ENCODE assay signal across 16 cellular contexts in the genomic region with DNA sequence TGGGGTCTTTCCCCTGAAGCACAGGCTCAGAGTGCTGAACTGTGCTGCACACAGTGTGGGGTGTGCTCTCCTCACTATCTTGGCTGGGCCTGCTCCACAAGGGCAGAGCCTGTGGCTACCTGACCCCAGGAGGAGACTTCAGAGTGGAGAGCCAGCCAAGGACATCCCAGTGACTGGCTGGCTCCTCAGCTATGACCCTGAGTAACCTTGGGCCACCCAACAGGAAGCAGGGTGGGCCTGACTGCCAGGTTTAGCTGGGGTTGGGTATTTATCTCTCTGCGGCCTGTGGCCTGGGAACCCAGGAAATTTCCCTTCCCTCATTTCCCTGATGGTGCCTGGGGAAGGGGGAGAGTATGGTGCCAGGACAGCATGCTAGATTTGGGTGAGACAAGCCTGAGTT. TPM values are rescaled to one million over a fixed set of nuclear protein-coding genes. Genes with fewer than 3 reads are reported as not detected.
DNase-seq lines count a peak whose midpoint lies in the region; ATAC-seq, FAIRE-seq and TF ChIP-seq lines count a peak whose summit lies in the region.
"Had no signal": no experiment of that assay in that cellular context is flagged by ENCODE, and none has a peak within 500 bp of the region (broad histone marks: within the 10 kb centered on the region; RNA-seq: fewer than 3 reads in every experiment).

No MANE protein-coding gene starts in this region.

- TF ChIP-seq EP300 in HepG2 (IDR thresholded peaks at IDR 0.05; ENCODE audit: low read depth in 2 of 2, low read length in 2 of 2): no peak
- TF ChIP-seq EP300 in HepG2 (CRISPR knock-in tag; IDR thresholded peaks at IDR 0.05; ENCODE audit: borderline replicate concordance): no peak
- TF ChIP-seq EP300 in tibial nerve (IDR thresholded peaks at IDR 0.05): no peak

- no peak overlapping the region for H3K4me3 ChIP-seq in HepG2 (replicated peaks in 1 of 3; ENCODE audit: insufficient read depth in 1 of 3, low read depth in 2 of 3, low read length in 3 of 3)
- H3K4me3 ChIP-seq in right lobe of liver: no peak overlapping the region
- no peak overlapping the region for H3K4me3 ChIP-seq in WERI-Rb-1 (ENCODE audit: low read depth, low read length)
- no peak overlapping the region for H3K4me3 ChIP-seq in kidney (ENCODE audit: low read length in 2 of 2)
- no peak overlapping the region for H3K4me3 ChIP-seq in tibial nerve
- H3K4me3 ChIP-seq: uterus had no signal

- intact Hi-C loops in HepG2 (cut with micrococcal nuclease; ENCODE audit: unreplicated experiment) (no loop called here), right lobe of liver (cut with DNase I) (loop anchor here in 1 of 2 donors (10.0 kb wide), 1 partner anchor 122 kb away; no protein-coding TSS in a partner anchor), kidney (cut with DNase I) (no loop called here)

- DNase-seq in HepG2 (ENCODE audit: low spot score) (no peak), right lobe of liver (no peak), WERI-Rb-1 (no peak), kidney (peak; percentile 32), tibial nerve (ENCODE audit: low spot score in 2 of 2) (no peak), NCI-H69 (lab: John Stamatoyannopoulos, UW) (no peak), NOMO-1 (lab: John Stamatoyannopoulos, UW; ENCODE audit: unreplicated experiment in 2 of 2) (no peak)
- DNase-seq: activated CD4-positive, alpha-beta T cell treated with anti-CD3 and anti-CD28 coated beads for 48 hours; NCI-H1092 treated with DMSO at 0.1 percent for 48 hours; NCI-H226; stimulated activated CD4-positive, alpha-beta T cell treated with anti-CD3 and anti-CD28 coated beads, Interleukin-1b, Interleukin-23, amount 100 ng/mL, for 48 hours; stimulated activated CD8-positive, alpha-beta memory T cell treated with anti-CD3 and anti-CD28 coated beads, Interleukin-4, amount 100 ng/mL, for 48 hours; uterus had no signal

- H3K27me3 ChIP-seq in HepG2 (ENCODE audit: control insufficient read depth in 1 of 2, insufficient read depth in 2 of 2, low read length in 2 of 2): no peaks in the 10 kb centered on the region; a peak in 1 of 5 replicates
- H3K27me3 ChIP-seq in right lobe of liver: no peaks in the 10 kb centered on the region
- H3K27me3 ChIP-seq in WERI-Rb-1 (ENCODE audit: insufficient read depth, low read depth, severe bottlenecking): no peaks in the 10 kb centered on the region
- no peaks in the 10 kb centered on the region for H3K27me3 ChIP-seq in tibial nerve
- H3K27me3 ChIP-seq: uterus had no signal

- H3K36me3 ChIP-seq in HepG2 (replicated peaks in 1 of 2; ENCODE audit: control insufficient read depth in 1 of 2, insufficient read depth in 2 of 2, low read length in 2 of 2) (no peaks in the 10 kb centered on the region), right lobe of liver (no peaks in the 10 kb centered on the region), WERI-Rb-1 (peaks cover 7% of the 10 kb centered on the region), kidney (ENCODE audit: control insufficient read depth in 1 of 2, insufficient read depth in 2 of 2, low read length in 2 of 2) (no peaks in the 10 kb centered on the region), tibial nerve (no peaks in the 10 kb centered on the region)
- H3K36me3 ChIP-seq: uterus had no signal

- H3K4me1 ChIP-seq in HepG2 (ENCODE audit: insufficient read depth, low read length) (peaks cover 58% of the 10 kb centered on the region), right lobe of liver (peaks cover 0 to 34% (median 8%) of the 10 kb centered on the region in 4 donors), kidney (ENCODE audit: control insufficient read depth in 1 of 2, insufficient read depth in 1 of 2, low read depth in 1 of 2, low read length in 2 of 2) (peaks cover 15 to 22% of the 10 kb centered on the region in 2 donors), tibial nerve (peaks cover 0 to 32% (median 23%) of the 10 kb centered on the region in 4 donors)
- H3K4me1 ChIP-seq: uterus had no signal

- FAIRE-seq in HepG2 (lab: Jason Lieb, UNC): no peak
- no peak for FAIRE-seq in kidney (lab: Jason Lieb, UNC)
- FAIRE-seq: GM19239 had no signal

- POLR2A ChIA-PET in HepG2 (lab: Yijun Ruan, JAX): interaction anchor here (1.5 kb wide), 1 partner anchor 32 kb away, joined by 5 read pairs; no protein-coding TSS in a partner anchor

- no peak for TF ChIP-seq RAD21 in HepG2 (CRISPR knock-in tag; IDR thresholded peaks at IDR 0.05)

- H3K9me3 ChIP-seq in HepG2 (ENCODE audit: low read length) (no peaks in the 10 kb centered on the region), right lobe of liver (no peaks in the 10 kb centered on the region), WERI-Rb-1 (ENCODE audit: severe bottlenecking) (peaks cover 7% of the 10 kb centered on the region), kidney (ENCODE audit: control insufficient read depth in 1 of 2, low read length in 2 of 2) (no peaks in the 10 kb centered on the region), tibial nerve (no peaks in the 10 kb centered on the region)
- H3K9me3 ChIP-seq: uterus had no signal

- H3K9ac ChIP-seq in HepG2 (ENCODE audit: insufficient read depth, low read depth, low read length): peak overlapping the region; percentile 40
- no peak overlapping the region for H3K9ac ChIP-seq in kidney (ENCODE audit: low read length in 2 of 2)

- peak overlapping the region; percentile 24 for H3K4me2 ChIP-seq in HepG2 (ENCODE audit: low read depth, low read length)

- H3K79me2 ChIP-seq in HepG2 (ENCODE audit: insufficient read depth, low read length): peaks cover 23% of the 10 kb centered on the region

- no peak overlapping the region for H2AFZ ChIP-seq in HepG2 (ENCODE audit: low read length)

- CTCF ChIA-PET in HepG2 (lab: Yijun Ruan, JAX; ENCODE audit: low intra/inter-chr PET ratio, low total read pairs): no interaction called here

- TF ChIP-seq POLR2A in HepG2 (IDR thresholded peaks at IDR 0.05; ENCODE audit: insufficient read depth in 1 of 2, low read depth in 2 of 2, low read length in 2 of 2): no peak
- no peak for TF ChIP-seq POLR2A in right lobe of liver (IDR thresholded peaks at IDR 0.05)
- no peak for TF ChIP-seq POLR2A in tibial nerve (IDR thresholded peaks at IDR 0.05)

- no peak for TF ChIP-seq CTCF in HepG2 (CRISPR knock-in tag; IDR thresholded peaks at IDR 0.05)
- TF ChIP-seq CTCF in right lobe of liver (IDR thresholded peaks at IDR 0.05): no peak
- TF ChIP-seq CTCF in WERI-Rb-1 (IDR thresholded peaks at IDR 0.05; ENCODE audit: low read depth, low read length): no peak
- no peak for TF ChIP-seq CTCF in kidney (IDR thresholded peaks at IDR 0.05; ENCODE audit: borderline replicate concordance, extremely low read depth, insufficient read depth)
- TF ChIP-seq CTCF in tibial nerve (IDR thresholded peaks at IDR 0.05): no peak

- peaks cover 11% of the 10 kb centered on the region; the same call in 1 of the 2 replicates for H4K20me1 ChIP-seq in HepG2 (ENCODE audit: insufficient read depth, low read length)

- ATAC-seq in HepG2: no peak
- ATAC-seq in right lobe of liver: no peak
- ATAC-seq in HG03135 (IDR thresholded peaks at IDR 0.05; ENCODE audit: unreplicated experiment): no peak
- ATAC-seq: SK-N-SH treated with all-trans-retinoic acid at 6 μM for 48 hours had no signal

- no CpG with 5 or more reads among the region's 1 CpG for WGBS in HepG2 (ENCODE audit: low lambda C conversion rate)
- no CpG with 5 or more reads among the region's 1 CpG for WGBS in right lobe of liver (ENCODE audit: insufficient coverage, low coverage, low lambda C conversion rate, missing lambda C conversion rate)
- WGBS in tibial nerve, 2 donors: 83 to 100% methylated on average over 1 of the region's 1 CpG

- H3K27ac ChIP-seq in HepG2 (ENCODE audit: extremely low read length, insufficient read depth, low read length) (no peak overlapping the region), right lobe of liver (no peak overlapping the region), WERI-Rb-1 (peak overlapping the region; percentile 43), kidney (ENCODE audit: low read depth in 2 of 2, low read length in 2 of 2) (no peak overlapping the region), tibial nerve (peak overlapping the region in 3 of 4 donors; percentile 45 to 98 (median 93))
- H3K27ac ChIP-seq: uterus had no signal

- BruUV-seq in HepG2 (replicated peaks; lab: Mats Ljungman, UMichigan): no TSS peak

- in situ Hi-C loops in HepG2 (cut with HindIII; ENCODE audit: extremely low pct_ligation_motif_present, low pct_unique_long_range_greater_than_20kb): no loop called here

RNA-seq across cellular contexts. Expression of a gene that starts 2.1 kb away (rescaled TPM):
- 16.1 and 16.6 TPM in 2 replicates for total RNA-seq in HepG2 (2016; rRNA removed; fragmentation: Illumina TruSeq; extraction: Trizol)
- 10.4 and 11.3 TPM in 2 replicates for total RNA-seq in HepG2 (2016; cell fraction: cytosol; rRNA removed; fragmentation: Illumina TruSeq; extraction: Trizol; ENCODE audit: low read depth)
- 12.3 and 17.2 TPM in 2 replicates for total RNA-seq in HepG2 (2016; cell fraction: insoluble cytoplasmic fraction; rRNA removed; fragmentation: Illumina TruSeq; extraction: Trizol)
- total RNA-seq in HepG2 (2016; cell fraction: membrane; rRNA removed; fragmentation: Illumina TruSeq; extraction: Trizol): 21.5 and 21.9 TPM in 2 replicates
- 20.0 and 24.0 TPM in 2 replicates for total RNA-seq in HepG2 (2016; cell fraction: nucleus; rRNA removed; fragmentation: Illumina TruSeq; extraction: Trizol)
- polyA plus RNA-seq in HepG2 (2011; rRNA removed): 25.2 and 30.1 TPM in 2 replicates
- polyA plus RNA-seq in HepG2 (2011; cell fraction: cytosol; rRNA removed): 19.7 and 22.7 TPM in 2 replicates
- polyA plus RNA-seq in HepG2 (2011; cell fraction: nucleus; rRNA removed): 108 and 126 TPM in 2 replicates
- polyA plus RNA-seq in HepG2 (2012): 22.5 and 36.8 TPM in 2 replicates
- polyA plus RNA-seq in HepG2 (2016; cell fraction: cytosol; fragmentation: Illumina TruSeq; extraction: Trizol; ENCODE audit: low read depth): 3.8 and 4.2 TPM in 2 replicates
- 24.1 and 30.7 TPM in 2 replicates for polyA plus RNA-seq in HepG2 (2016; cell fraction: insoluble cytoplasmic fraction; fragmentation: Illumina TruSeq; extraction: Trizol; ENCODE audit: low read depth)
- polyA plus RNA-seq in HepG2 (2016; cell fraction: membrane; fragmentation: Illumina TruSeq; extraction: Trizol; ENCODE audit: low read depth): 16.7 and 17.4 TPM in 2 replicates
- 72.4 and 76.1 TPM in 2 replicates for polyA plus RNA-seq in HepG2 (2016; cell fraction: nucleus; fragmentation: Illumina TruSeq; extraction: Trizol; ENCODE audit: insufficient read depth, low read depth)
- polyA minus RNA-seq in HepG2 (2011; rRNA and poly(A)+ RNA removed; ENCODE audit: low replicate concordance): 25.3 and 40.6 TPM in 2 replicates
- 8.3 and 11.4 TPM in 2 replicates for polyA minus RNA-seq in HepG2 (2011; cell fraction: cytosol; rRNA and poly(A)+ RNA removed)
- polyA minus RNA-seq in HepG2 (2011; cell fraction: nucleus; rRNA and poly(A)+ RNA removed): 25.0 and 25.4 TPM in 2 replicates
- total RNA-seq in right lobe of liver: 10 to 100 TPM in 5 of 6 experiments, 1 to 10 TPM in 1; 9.7 to 54.1 (median 23.6) TPM
- 75.9 TPM for total RNA-seq in kidney
- polyA plus RNA-seq in kidney (ENCODE audit: insufficient read depth, low read depth, low replicate concordance): 34.3 TPM
- 10 to 100 TPM; 33.9 to 53.8 (median 50.2) TPM for total RNA-seq in tibial nerve

RNA-seq across cellular contexts. Expression of a gene that starts 45.3 kb away (rescaled TPM):
- total RNA-seq in HepG2 (2016; rRNA removed; fragmentation: Illumina TruSeq; extraction: Trizol) (17.5 and 24.8 TPM in 2 replicates), right lobe of liver (10 to 100 TPM; 10.6 to 19.1 (median 13.9) TPM), kidney (42.8 TPM), tibial nerve (10 to 100 TPM in 3 of 4 donors, 1 to 10 TPM in 1; 9.0 to 21.9 (median 14.7) TPM)
- total RNA-seq in HepG2 (2016; cell fraction: cytosol; rRNA removed; fragmentation: Illumina TruSeq; extraction: Trizol; ENCODE audit: low read depth): 20.0 and 27.3 TPM in 2 replicates
- total RNA-seq in HepG2 (2016; cell fraction: insoluble cytoplasmic fraction; rRNA removed; fragmentation: Illumina TruSeq; extraction: Trizol): 14.9 and 23.0 TPM in 2 replicates
- 31.4 and 35.9 TPM in 2 replicates for total RNA-seq in HepG2 (2016; cell fraction: membrane; rRNA removed; fragmentation: Illumina TruSeq; extraction: Trizol)
- 18.6 and 22.0 TPM in 2 replicates for total RNA-seq in HepG2 (2016; cell fraction: nucleus; rRNA removed; fragmentation: Illumina TruSeq; extraction: Trizol)
- polyA plus RNA-seq in HepG2 (2011; rRNA removed) (35.3 and 38.6 TPM in 2 replicates), kidney (ENCODE audit: insufficient read depth, low read depth, low replicate concordance) (70.0 TPM)
- 30.5 and 35.2 TPM in 2 replicates for polyA plus RNA-seq in HepG2 (2011; cell fraction: cytosol; rRNA removed)
- 36.6 and 37.4 TPM in 2 replicates for polyA plus RNA-seq in HepG2 (2011; cell fraction: nucleus; rRNA removed)
- polyA plus RNA-seq in HepG2 (2012): 21.4 and 25.3 TPM in 2 replicates
- 32.5 and 40.9 TPM in 2 replicates for polyA plus RNA-seq in HepG2 (2016; cell fraction: cytosol; fragmentation: Illumina TruSeq; extraction: Trizol; ENCODE audit: low read depth)
- 30.7 and 34.8 TPM in 2 replicates for polyA plus RNA-seq in HepG2 (2016; cell fraction: insoluble cytoplasmic fraction; fragmentation: Illumina TruSeq; extraction: Trizol; ENCODE audit: low read depth)
- 49.8 and 53.8 TPM in 2 replicates for polyA plus RNA-seq in HepG2 (2016; cell fraction: membrane; fragmentation: Illumina TruSeq; extraction: Trizol; ENCODE audit: low read depth)
- polyA plus RNA-seq in HepG2 (2016; cell fraction: nucleus; fragmentation: Illumina TruSeq; extraction: Trizol; ENCODE audit: insufficient read depth, low read depth): 49.9 and 52.5 TPM in 2 replicates
- 68.5 and 193 TPM in 2 replicates for polyA minus RNA-seq in HepG2 (2011; rRNA and poly(A)+ RNA removed; ENCODE audit: low replicate concordance)
- polyA minus RNA-seq in HepG2 (2011; cell fraction: cytosol; rRNA and poly(A)+ RNA removed): 12.9 and 15.4 TPM in 2 replicates
- polyA minus RNA-seq in HepG2 (2011; cell fraction: nucleus; rRNA and poly(A)+ RNA removed): 34.8 and 35.4 TPM in 2 replicates

RNA-seq across cellular contexts. Expression of a gene that starts 52.3 kb away (rescaled TPM):
- total RNA-seq in HepG2 (2016; rRNA removed; fragmentation: Illumina TruSeq; extraction: Trizol) (0.20 TPM in 1 of 2 replicates, not detected in the other), right lobe of liver (under 1 TPM in 3 of 6 experiments, not detected in 3; 0.58 to 0.81 (median 0.70) TPM), kidney (3.0 TPM), tibial nerve (under 1 TPM in 1 of 4 donors, not detected in 3; 0.59 TPM)
- total RNA-seq in HepG2 (2016; cell fraction: cytosol; rRNA removed; fragmentation: Illumina TruSeq; extraction: Trizol; ENCODE audit: low read depth): 0.51 TPM in 1 of 2 replicates, not detected in the other
- total RNA-seq in HepG2 (2016; cell fraction: insoluble cytoplasmic fraction; rRNA removed; fragmentation: Illumina TruSeq; extraction: Trizol): 0.15 TPM in 1 of 2 replicates, not detected in the other
- total RNA-seq in HepG2 (2016; cell fraction: membrane; rRNA removed; fragmentation: Illumina TruSeq; extraction: Trizol): not detected in 2 replicates
- 0.56 TPM in 1 of 2 replicates, not detected in the other for total RNA-seq in HepG2 (2016; cell fraction: nucleus; rRNA removed; fragmentation: Illumina TruSeq; extraction: Trizol)
- polyA plus RNA-seq in HepG2 (2011; rRNA removed) (0.44 and 0.49 TPM in 2 replicates), kidney (ENCODE audit: insufficient read depth, low read depth, low replicate concordance) (4.3 TPM)
- polyA plus RNA-seq in HepG2 (2011; cell fraction: cytosol; rRNA removed): 0.17 and 0.32 TPM in 2 replicates
- 5.3 and 9.9 TPM in 2 replicates for polyA plus RNA-seq in HepG2 (2011; cell fraction: nucleus; rRNA removed)
- polyA plus RNA-seq in HepG2 (2012): 0.32 and 0.67 TPM in 2 replicates
- 0.24 TPM in 1 of 2 replicates, not detected in the other for polyA plus RNA-seq in HepG2 (2016; cell fraction: cytosol; fragmentation: Illumina TruSeq; extraction: Trizol; ENCODE audit: low read depth)
- not detected in 2 replicates for polyA plus RNA-seq in HepG2 (2016; cell fraction: insoluble cytoplasmic fraction; fragmentation: Illumina TruSeq; extraction: Trizol; ENCODE audit: low read depth)
- polyA plus RNA-seq in HepG2 (2016; cell fraction: membrane; fragmentation: Illumina TruSeq; extraction: Trizol; ENCODE audit: low read depth): not detected in 2 replicates
- 1.1 TPM in 1 of 2 replicates, not detected in the other for polyA plus RNA-seq in HepG2 (2016; cell fraction: nucleus; fragmentation: Illumina TruSeq; extraction: Trizol; ENCODE audit: insufficient read depth, low read depth)
- polyA minus RNA-seq in HepG2 (2011; rRNA and poly(A)+ RNA removed; ENCODE audit: low replicate concordance): 0.72 and 1.4 TPM in 2 replicates
- 0.88 TPM in 1 of 2 replicates, not detected in the other for polyA minus RNA-seq in HepG2 (2011; cell fraction: cytosol; rRNA and poly(A)+ RNA removed)
- 1.3 and 2.2 TPM in 2 replicates for polyA minus RNA-seq in HepG2 (2011; cell fraction: nucleus; rRNA and poly(A)+ RNA removed)

Comparison
In these comparisons a context has a peak if more than half of its experiments do, and no peak if none do; other contexts are left out.
1. H3K27ac ChIP-seq: peak in WERI-Rb-1 (single experiment) and tibial nerve (3 of 4); none in HepG2 (single experiment), right lobe of liver (0 of 3) and kidney (0 of 2).